In genomic region chr17:63645775-63646491, GRCh38 we compare ENCODE assay signal across 11 cellular contexts. TPM values are rescaled to one million over a fixed set of nuclear protein-coding genes. Genes with fewer than 3 reads are reported as not detected.
DNase-seq lines count a peak whose midpoint lies in the region; ATAC-seq and TF ChIP-seq lines count a peak whose summit lies in the region.
"Had no signal": no experiment of that assay in that cellular context is flagged by ENCODE, and none has a peak within 500 bp of the region (broad histone marks: within the 10 kb centered on the region; RNA-seq: fewer than 3 reads in every experiment).

No MANE protein-coding gene starts in this region.

- H3K36me3 Mint-ChIP-seq in immature natural killer cell = peaks cover 5 to 15% (median 9%) of the 10 kb centered on the region in 3 donors

- peaks cover 10 to 14% of the 10 kb centered on the region in 2 donors for H3K4me1 Mint-ChIP-seq in immature natural killer cell

- no peaks in the 10 kb centered on the region for H3K27me3 Mint-ChIP-seq in immature natural killer cell (ENCODE audit: low read depth in 3 of 3)

- no peaks in the 10 kb centered on the region for H3K9me3 Mint-ChIP-seq in immature natural killer cell

- H3K4me3 Mint-ChIP-seq in immature natural killer cell = no peak overlapping the region

- intact Hi-C loops in sciatic nerve (cut with DNase I) = no loop called here

- H3K27ac Mint-ChIP-seq in immature natural killer cell = peak overlapping the region in 1 of 6 donors; percentile 23

- ATAC-seq in GM18909 (IDR thresholded peaks at IDR 0.05; ENCODE audit: poor library complexity, unreplicated experiment) (peak; percentile 69), HG02642 (IDR thresholded peaks at IDR 0.05; ENCODE audit: poor library complexity, unreplicated experiment) (peak; percentile 52), sciatic nerve (peak; percentile 25)

- DNase-seq in NCI-H226 (peak; percentile 49), sciatic nerve (ENCODE audit: low spot score) (no peak), immature natural killer cell (no peak), GM13976 (ENCODE audit: low spot score) (no peak)
- no peak for DNase-seq in activated CD4-positive, alpha-beta T cell treated with anti-CD3 and anti-CD28 coated beads, Interleukin-2, amount 50 U/mL, for 48 hours
- DNase-seq: activated CD4-positive, alpha-beta T cell treated with anti-CD3 and anti-CD28 coated beads for 4 hours; dermis blood vessel endothelial cell; kidney glomerular epithelial cell; NCI-H2029 had no signal

- no peak for TF ChIP-seq CTCF in GM13976 (IDR thresholded peaks at IDR 0.05; ENCODE audit: borderline replicate concordance, control extremely low read depth, extremely low read depth, insufficient read depth, missing control alignments)

- in situ Hi-C loops in GM13976 (cut with MboI; ENCODE audit: low sequenced_read_pairs, unreplicated experiment) = no loop called here

RNA-seq across cellular contexts. Expression of gene MAP3K3, which starts 23.7 kb away (rescaled TPM):
- total RNA-seq in sciatic nerve = 63.4 TPM
- 10 to 100 TPM; 21.4 to 40.4 (median 31.9) TPM for polyA plus RNA-seq in immature natural killer cell

RNA-seq across cellular contexts. Expression of gene TACO1, which starts 45.2 kb away (rescaled TPM):
- 12.2 TPM for total RNA-seq in sciatic nerve
- 10 to 100 TPM; 10.9 to 19.9 (median 19.6) TPM for polyA plus RNA-seq in immature natural killer cell

RNA-seq across cellular contexts. Expression of gene LIMD2, which starts 54.0 kb away (rescaled TPM):
- total RNA-seq in sciatic nerve = 20.7 TPM
- 100 to 1,000 TPM; 273 to 573 (median 404) TPM for polyA plus RNA-seq in immature natural killer cell
